1 cellular context compared by ENCODE assay signal in genomic region chr7:76357379-76358052, GRCh38.
TF ChIP-seq lines count a peak whose summit lies in the region.

No MANE protein-coding gene starts in this region.

TF ChIP-seq in GM12878, 131 proteins besides CTCF, POLR2A, EP300 and RAD21:
- TF ChIP-seq HSF1 (IDR thresholded peaks at IDR 0.05; ENCODE audit: low read depth, low read length) (peak; percentile 17; the same call in 1 of the 2 replicates), NFIC (IDR thresholded peaks at IDR 0.05; ENCODE audit: low read depth, low read length) (0 out of 2 replicates have a peak, but pooled peaks have one; percentile 26), BRCA1 (IDR thresholded peaks at IDR 0.05; ENCODE audit: low read depth, low read length) (no peak), SREBF2 (IDR thresholded peaks at IDR 0.05; ENCODE audit: low read length) (no peak)
